11 cellular contexts compared by ENCODE assay signal in the genomic region with DNA sequence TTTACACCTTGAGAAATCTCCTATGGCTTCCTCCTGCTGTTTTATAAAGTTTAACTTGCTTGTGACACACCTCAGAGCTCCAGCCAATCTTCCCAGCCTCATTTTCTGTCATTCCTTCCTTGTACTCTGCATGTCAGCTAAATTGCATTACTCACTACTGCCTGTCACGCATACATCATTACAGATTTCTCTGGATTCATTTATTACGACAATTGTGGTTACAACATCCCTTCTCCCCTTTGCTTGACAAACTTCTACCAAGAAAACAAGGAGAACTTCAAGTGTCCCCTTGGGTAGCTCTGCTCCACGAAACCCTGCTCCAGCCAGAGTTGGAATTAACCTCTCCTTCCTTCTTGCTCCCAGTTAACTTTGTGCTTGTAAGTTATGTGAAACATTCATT. TPM values are rescaled to one million over a fixed set of nuclear protein-coding genes. Genes with fewer than 3 reads are reported as not detected.
DNase-seq lines count a peak whose midpoint lies in the region; ATAC-seq and TF ChIP-seq lines count a peak whose summit lies in the region.
"Had no signal": no experiment of that assay in that cellular context is flagged by ENCODE, and none has a peak within 500 bp of the region (broad histone marks: within the 10 kb centered on the region; RNA-seq: fewer than 3 reads in every experiment).

No MANE protein-coding gene starts in this region.

- no peaks in the 10 kb centered on the region for H3K9me3 ChIP-seq in gastroesophageal sphincter

- 86% methylated on average over 2 to 3 of the region's 3 CpGs for WGBS in gastroesophageal sphincter (ENCODE audit: low coverage in 1 of 2), 2 donors

- peak overlapping the region; percentile 4 for H3K27ac Mint-ChIP-seq in activated T-cell treated with anti-CD3 and anti-CD28 coated beads, Interleukin-2, amount 50 U/mL, for 24 hours
- H3K27ac Mint-ChIP-seq in T-cell = peak overlapping the region; percentile 99
- peak overlapping the region; percentile 60 for H3K27ac Mint-ChIP-seq in stimulated activated naive B cell treated with anti-CD40 and anti-IgM and Interleukin-4, amounts not matched to agents 10 μg/mL and 1 μg/mL and 100 μg/mL, for 72 hours

- no peaks in the 10 kb centered on the region for H3K27me3 Mint-ChIP-seq in activated T-cell treated with anti-CD3 and anti-CD28 coated beads, Interleukin-2, amount 50 U/mL, for 24 hours
- H3K27me3 Mint-ChIP-seq in T-cell = no peaks in the 10 kb centered on the region
- H3K27me3 Mint-ChIP-seq in stimulated activated naive B cell treated with anti-CD40 and anti-IgM and Interleukin-4, amounts not matched to agents 10 μg/mL and 1 μg/mL and 100 μg/mL, for 72 hours = no peaks in the 10 kb centered on the region

- TF ChIP-seq EP300 in gastroesophageal sphincter (IDR thresholded peaks at IDR 0.05) = no peak

- peak overlapping the region in 1 of 4 donors; percentile 71 for H3K27ac ChIP-seq in gastroesophageal sphincter
- H3K27ac ChIP-seq: SK-N-MC had no signal

- ATAC-seq in T-cell (replicated peaks in 1 of 4) = no peak
- ATAC-seq in gastroesophageal sphincter = peak; percentile 51
- no peak for ATAC-seq in stimulated activated naive B cell treated with anti-CD40 and anti-IgM and Interleukin-4, amounts not matched to agents 10 μg/mL and 1 μg/mL and 100 μg/mL, for 72 hours (replicated peaks)
- no peak for ATAC-seq in HG02973 (IDR thresholded peaks at IDR 0.05; ENCODE audit: unreplicated experiment)

- no peak for TF ChIP-seq POLR2A in gastroesophageal sphincter (IDR thresholded peaks at IDR 0.05)

- peaks cover 60% of the 10 kb centered on the region for H3K36me3 Mint-ChIP-seq in activated T-cell treated with anti-CD3 and anti-CD28 coated beads, Interleukin-2, amount 50 U/mL, for 24 hours (ENCODE audit: low read depth)
- peaks cover 38% of the 10 kb centered on the region for H3K36me3 Mint-ChIP-seq in T-cell
- H3K36me3 Mint-ChIP-seq in stimulated activated naive B cell treated with anti-CD40 and anti-IgM and Interleukin-4, amounts not matched to agents 10 μg/mL and 1 μg/mL and 100 μg/mL, for 72 hours = peaks cover 34 to 54% of the 10 kb centered on the region in 2 donors

- DNase-seq in activated T-cell treated with anti-CD3 and anti-CD28 coated beads, Interleukin-2, amount 50 U/mL, for 24 hours = no peak
- DNase-seq in activated T-cell treated with anti-CD3 and anti-CD28 coated beads, Interleukin-2, amount 50 U/mL, for 48 hours = no peak
- DNase-seq in T-cell (no peak), NCI-H187 (lab: John Stamatoyannopoulos, UW) (no peak)
- DNase-seq in stimulated activated naive B cell treated with anti-CD40 and anti-IgM and Interleukin-4, amounts not matched to agents 10 μg/mL and 1 μg/mL and 100 μg/mL, for 72 hours = no peak
- DNase-seq in activated CD4-positive, CD25-positive, alpha-beta regulatory T cell treated with anti-CD3 and anti-CD28 coated beads, Interleukin-2, amount 50 U/mL, for 72 hours = no peak
- DNase-seq: NCI-H1048 had no signal

- H3K9me3 Mint-ChIP-seq in activated T-cell treated with anti-CD3 and anti-CD28 coated beads, Interleukin-2, amount 50 U/mL, for 24 hours = no peaks in the 10 kb centered on the region
- H3K9me3 Mint-ChIP-seq in T-cell = no peaks in the 10 kb centered on the region
- no peaks in the 10 kb centered on the region for H3K9me3 Mint-ChIP-seq in stimulated activated naive B cell treated with anti-CD40 and anti-IgM and Interleukin-4, amounts not matched to agents 10 μg/mL and 1 μg/mL and 100 μg/mL, for 72 hours
- H3K9me3 Mint-ChIP-seq: neural crest cell had no signal

- H3K4me3 Mint-ChIP-seq in activated T-cell treated with anti-CD3 and anti-CD28 coated beads, Interleukin-2, amount 50 U/mL, for 24 hours = no peak overlapping the region
- no peak overlapping the region for H3K4me3 Mint-ChIP-seq in T-cell
- H3K4me3 Mint-ChIP-seq in stimulated activated naive B cell treated with anti-CD40 and anti-IgM and Interleukin-4, amounts not matched to agents 10 μg/mL and 1 μg/mL and 100 μg/mL, for 72 hours = peak overlapping the region in 1 of 2 donors; percentile 24
- H3K4me3 Mint-ChIP-seq: neural crest cell had no signal

- CTCF ChIA-PET in T-cell (lab: Charles Lee) = interaction anchor here (0.5 to 3.3 kb wide), 5 partner anchors 10 to 156 kb away, joined by 3 to 19 read pairs (median 5); no protein-coding TSS in a partner anchor

- H3K4me1 ChIP-seq in gastroesophageal sphincter = peaks cover 4 to 40% (median 8%) of the 10 kb centered on the region in 3 donors

- no peak for TF ChIP-seq CTCF in gastroesophageal sphincter (IDR thresholded peaks at IDR 0.05)

- H3K4me3 ChIP-seq in gastroesophageal sphincter = no peak overlapping the region
- H3K4me3 ChIP-seq: SK-N-MC had no signal

- H3K4me1 Mint-ChIP-seq in activated T-cell treated with anti-CD3 and anti-CD28 coated beads, Interleukin-2, amount 50 U/mL, for 24 hours (ENCODE audit: low read depth) = peaks cover 91% of the 10 kb centered on the region
- peaks cover 93 to 99% (median 95%) of the 10 kb centered on the region in 3 donors for H3K4me1 Mint-ChIP-seq in T-cell
- H3K4me1 Mint-ChIP-seq in stimulated activated naive B cell treated with anti-CD40 and anti-IgM and Interleukin-4, amounts not matched to agents 10 μg/mL and 1 μg/mL and 100 μg/mL, for 72 hours = peaks cover 60 to 99% of the 10 kb centered on the region in 2 donors
- H3K4me1 Mint-ChIP-seq: neural crest cell had no signal

- H3K27me3 ChIP-seq in gastroesophageal sphincter = no peaks in the 10 kb centered on the region

- peaks cover 0 to 5% of the 10 kb centered on the region in 2 donors for H3K36me3 ChIP-seq in gastroesophageal sphincter

- POLR2A ChIA-PET in T-cell (lab: Charles Lee) = interaction anchor here (0.6 to 1.4 kb wide), 4 partner anchors 10 to 140 kb away, joined by 4 to 5 read pairs (median 4); no protein-coding TSS in a partner anchor

RNA-seq across cellular contexts. Expression of gene GPR18, which starts 22.0 kb away (rescaled TPM):
- 10 to 100 TPM; 15.2 to 26.7 (median 16.7) TPM for total RNA-seq in T-cell
- total RNA-seq in gastroesophageal sphincter = not detected
- total RNA-seq: neural crest cell had no signal

RNA-seq across cellular contexts. Expression of gene GPR183, which starts 27.0 kb away (rescaled TPM):
- total RNA-seq in T-cell (100 to 1,000 TPM in 3 of 5 donors, 10 to 100 TPM in 2; 69.9 to 152 (median 100) TPM), gastroesophageal sphincter (10 to 100 TPM; 11.5 to 23.8 (median 18.1) TPM)
- total RNA-seq: neural crest cell had no signal

Comparison
In these comparisons a context has a peak if more than half of its experiments do, and no peak if none do; other contexts are left out.
1. H3K27ac Mint-ChIP-seq: peak in every context shown above with its lines; median percentile 99 in T-cell; 60 in stimulated activated naive B cell treated with anti-CD40 and anti-IgM and Interleukin-4, amounts not matched to agents 10 μg/mL and 1 μg/mL and 100 μg/mL, for 72 hours; 4 in activated T-cell treated with anti-CD3 and anti-CD28 coated beads, Interleukin-2, amount 50 U/mL, for 24 hours.
2. RNA of gene GPR18, which starts 22.0 kb away (total RNA-seq): 15.2 to 26.7 TPM in T-cell; not detected in gastroesophageal sphincter; every median in the first group is over 10 times any median in the second.